Comparison of ENCODE assay signal across 8 cellular contexts in the genomic region with DNA sequence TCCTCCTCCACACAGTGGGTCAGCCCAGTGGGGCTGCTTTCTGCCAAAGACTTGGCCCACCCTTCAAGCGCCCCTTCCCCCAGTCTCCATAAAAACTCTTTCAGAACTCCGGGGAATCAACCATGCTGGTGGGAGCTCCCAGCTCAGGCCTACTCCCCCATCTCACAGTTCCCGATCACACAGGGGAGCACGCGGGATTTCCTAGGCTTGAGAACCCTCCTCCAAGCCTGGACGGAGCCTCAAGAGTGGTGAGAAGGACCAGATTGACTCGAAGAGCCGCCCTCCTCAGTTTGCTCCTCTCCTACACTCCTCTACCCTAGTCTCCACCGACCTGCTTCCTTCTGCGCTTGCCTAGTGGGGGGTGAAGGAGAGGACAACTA.
DNase-seq lines count a peak whose midpoint lies in the region; ATAC-seq, FAIRE-seq and TF ChIP-seq lines count a peak whose summit lies in the region.

No MANE protein-coding gene starts in this region.

- H3K9ac ChIP-seq in skeletal muscle tissue (ENCODE audit: low read depth in 1 of 3, low read length in 3 of 3), result peak overlapping the region; percentile 76 to 80 (median 79)

- peak overlapping the region; percentile 66 for H3K4me3 Mint-ChIP-seq in activated CD4-positive, alpha-beta memory T cell treated with anti-CD3 and anti-CD28 coated beads for 36 hours

- H3K27me3 ChIP-seq in heart right ventricle (peaks cover 0 to 34% (median 0%) of the 10 kb centered on the region in 7 donors), skeletal muscle tissue (ENCODE audit: control insufficient read depth in 3 of 3, insufficient read depth in 3 of 3, low read length in 3 of 3) (no peaks in the 10 kb centered on the region)

- H3K27ac ChIP-seq in HEK293 (ENCODE audit: extremely low read depth, low read depth, low read length) (peak overlapping the region; percentile 90), heart right ventricle (peak overlapping the region; percentile 74 to 94 (median 87)), skeletal muscle tissue (ENCODE audit: low read depth, low read length) (peak overlapping the region; percentile 97)

- CTCF ChIA-PET in HEK293 (lab: Yijun Ruan, JAX), result interaction anchor here (0.7 to 1.0 kb wide), 3 partner anchors 9 to 296 kb away, joined by 3 read pairs; no protein-coding TSS in a partner anchor
- CTCF ChIA-PET in activated CD4-positive, alpha-beta memory T cell treated with anti-CD3 and anti-CD28 coated beads for 36 hours (lab: Charles Lee), result no interaction called here

- no peaks in the 10 kb centered on the region for H3K27me3 Mint-ChIP-seq in activated CD4-positive, alpha-beta memory T cell treated with anti-CD3 and anti-CD28 coated beads for 36 hours

- no peaks in the 10 kb centered on the region for H3K9me3 Mint-ChIP-seq in activated CD4-positive, alpha-beta memory T cell treated with anti-CD3 and anti-CD28 coated beads for 36 hours

- H3K27ac Mint-ChIP-seq in activated CD4-positive, alpha-beta memory T cell treated with anti-CD3 and anti-CD28 coated beads for 36 hours, result peak overlapping the region; percentile 62

- H3K4me1 ChIP-seq in HEK293 (ENCODE audit: control insufficient read depth, insufficient read depth, low read length), result peaks cover 7% of the 10 kb centered on the region; the same call in 1 of the 2 replicates
- H3K4me1 ChIP-seq in heart right ventricle, result peaks cover 0 to 16% (median 6%) of the 10 kb centered on the region in 9 donors
- peaks cover 0 to 9% (median 4%) of the 10 kb centered on the region in 3 donors for H3K4me1 ChIP-seq in skeletal muscle tissue (ENCODE audit: control insufficient read depth in 3 of 3, insufficient read depth in 3 of 3, low read length in 3 of 3)

- intact Hi-C loops in activated CD4-positive, alpha-beta memory T cell treated with anti-CD3 and anti-CD28 coated beads for 36 hours (cut with micrococcal nuclease), result no loop called here
- intact Hi-C loops in heart right ventricle (cut with DNase I), result loop anchor here in 7 of 10 donors (2.0 to 10.0 kb wide), 6 partner anchors 115 to 244 kb away; a partner anchor contains a TSS
- intact Hi-C loops in head of caudate nucleus (cut with DNase I), result loop anchor here (10.0 kb wide), 1 partner anchor 112 kb away; a partner anchor contains a TSS

- H3K4me1 Mint-ChIP-seq in activated CD4-positive, alpha-beta memory T cell treated with anti-CD3 and anti-CD28 coated beads for 36 hours (ENCODE audit: low read depth), result peaks cover 41% of the 10 kb centered on the region

- ATAC-seq in heart right ventricle, result peak; percentile 10 to 42 (median 30)
- no peak for ATAC-seq in HG03039 (IDR thresholded peaks at IDR 0.05; ENCODE audit: unreplicated experiment)

- H3K36me3 ChIP-seq in HEK293 (ENCODE audit: control insufficient read depth in 2 of 2, insufficient read depth in 1 of 2, low read length in 2 of 2), result peaks cover 0 to 2% of the 10 kb centered on the region in 2 experiments; a peak in 1 of 3 replicates
- H3K36me3 ChIP-seq in heart right ventricle, result no peaks in the 10 kb centered on the region
- H3K36me3 ChIP-seq in skeletal muscle tissue (ENCODE audit: control insufficient read depth in 3 of 3, insufficient read depth in 3 of 3, low read length in 3 of 3), result no peaks in the 10 kb centered on the region

- no peak for DNase-seq in activated CD4-positive, alpha-beta memory T cell treated with anti-CD3 and anti-CD28 coated beads for 36 hours
- DNase-seq in heart right ventricle, result peak in 1 of 2 donors; percentile 34
- no peak for DNase-seq in D721Med (ENCODE audit: insufficient read length, low spot score)
- no peak for DNase-seq in head of caudate nucleus
- no peak for DNase-seq in activated CD4-positive, alpha-beta T cell treated with anti-CD3 and anti-CD28 coated beads, Interleukin-2, amount 50 U/mL, for 1 hour

- no peaks in the 10 kb centered on the region for H3K36me3 Mint-ChIP-seq in activated CD4-positive, alpha-beta memory T cell treated with anti-CD3 and anti-CD28 coated beads for 36 hours

- TF ChIP-seq CTCF in HEK293 (tag by site-specific recombination; IDR thresholded peaks at IDR 0.05), result no peak
- TF ChIP-seq CTCF in heart right ventricle (IDR thresholded peaks at IDR 0.05), result no peak
- no peak for TF ChIP-seq CTCF in D721Med (IDR thresholded peaks at IDR 0.05; ENCODE audit: insufficient read depth, missing control alignments)

- POLR2A ChIA-PET in HEK293 (lab: Yijun Ruan, JAX), result interaction anchor here (1.0 kb wide), 2 partner anchors 77 to 117 kb away, joined by 3 read pairs; no protein-coding TSS in a partner anchor
- POLR2A ChIA-PET in activated CD4-positive, alpha-beta memory T cell treated with anti-CD3 and anti-CD28 coated beads for 36 hours (lab: Charles Lee), result no interaction called here

- no peaks in the 10 kb centered on the region; the same call in 1 of the 2 replicates for H3K9me3 ChIP-seq in HEK293 (ENCODE audit: control insufficient read depth, insufficient read depth, low read depth, low read length)
- no peaks in the 10 kb centered on the region for H3K9me3 ChIP-seq in heart right ventricle
- no peaks in the 10 kb centered on the region for H3K9me3 ChIP-seq in skeletal muscle tissue (ENCODE audit: control insufficient read depth in 3 of 3, low read length in 3 of 3)

- no peak for FAIRE-seq in D721Med (lab: Jason Lieb, UNC)

- H3K4me3 ChIP-seq in HEK293 (ENCODE audit: low read depth, low read length) (no peak overlapping the region; the same call in 1 of the 2 replicates), heart right ventricle (peak overlapping the region; percentile 25 to 61 (median 56)), skeletal muscle tissue (ENCODE audit: low read length in 3 of 3) (peak overlapping the region; percentile 72 to 78 (median 77))

- 32 to 33% methylated on average over 9 to 10 of the region's 10 CpGs for WGBS in heart right ventricle, 2 donors

TF ChIP-seq in HEK293, 187 proteins besides CTCF, POLR2A, EP300 and RAD21:
- TF ChIP-seq ZNF837 (tag by site-specific recombination; IDR thresholded peaks at IDR 0.05), result no peak
- TF ChIP-seq ZIC2 (tag by site-specific recombination; IDR thresholded peaks at IDR 0.05), result peak; percentile 82
- no peak for TF ChIP-seq ZNF114 (tag by site-specific recombination; IDR thresholded peaks at IDR 0.05)
- peak; percentile 49; the same call in 1 of the 2 replicates for TF ChIP-seq EGR2 (tag by site-specific recombination; IDR thresholded peaks at IDR 0.05; ENCODE audit: low read depth)
- TF ChIP-seq ZNF10 (tag by site-specific recombination; IDR thresholded peaks at IDR 0.05), result no peak
- TF ChIP-seq, protein P1, sequence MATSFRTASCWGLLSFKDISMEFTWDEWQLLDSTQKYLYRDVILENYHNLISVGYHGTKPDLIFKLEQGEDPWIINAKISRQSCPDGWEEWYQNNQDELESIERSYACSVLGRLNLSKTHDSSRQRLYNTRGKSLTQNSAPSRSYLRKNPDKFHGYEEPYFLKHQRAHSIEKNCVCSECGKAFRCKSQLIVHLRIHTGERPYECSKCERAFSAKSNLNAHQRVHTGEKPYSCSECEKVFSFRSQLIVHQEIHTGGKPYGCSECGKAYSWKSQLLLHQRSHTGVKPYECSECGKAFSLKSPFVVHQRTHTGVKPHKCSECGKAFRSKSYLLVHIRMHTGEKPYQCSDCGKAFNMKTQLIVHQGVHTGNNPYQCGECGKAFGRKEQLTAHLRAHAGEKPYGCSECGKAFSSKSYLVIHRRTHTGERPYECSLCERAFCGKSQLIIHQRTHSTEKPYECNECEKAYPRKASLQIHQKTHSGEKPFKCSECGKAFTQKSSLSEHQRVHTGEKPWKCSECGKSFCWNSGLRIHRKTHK (tag by site-specific recombination; IDR thresholded peaks at IDR 0.05), result no peak
